In the genomic region with DNA sequence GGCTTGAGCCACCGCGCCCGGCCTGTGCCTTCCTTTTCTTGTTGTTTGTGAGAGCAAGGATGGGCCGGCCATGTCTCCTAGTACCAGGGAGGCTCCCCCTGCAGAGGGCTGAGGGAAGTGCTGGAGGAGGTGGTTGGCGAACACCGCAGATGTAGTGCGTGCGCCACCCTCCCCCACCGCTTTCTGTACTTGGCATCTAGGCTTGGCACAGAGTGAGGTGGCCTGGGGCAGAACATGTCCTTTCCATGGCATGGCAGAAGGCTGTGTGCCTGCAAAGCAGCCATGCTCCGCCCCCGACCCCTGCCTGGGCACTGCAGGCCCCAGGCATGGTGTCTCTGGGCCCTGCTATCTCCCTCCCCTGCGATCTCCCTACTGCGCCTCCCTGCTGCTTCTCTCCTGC, we compare ENCODE assay signal across 8 cellular contexts. TPM values are rescaled to one million over a fixed set of nuclear protein-coding genes. Genes with fewer than 3 reads are reported as not detected.
DNase-seq lines count a peak whose midpoint lies in the region; ATAC-seq, FAIRE-seq and TF ChIP-seq lines count a peak whose summit lies in the region.

No MANE protein-coding gene starts in this region.

- no peak overlapping the region for H2AK5ac ChIP-seq in mesendoderm (ENCODE audit: low read length)

- FAIRE-seq in small intestine (lab: Jason Lieb, UNC): no peak

- H4K8ac ChIP-seq in mesendoderm (ENCODE audit: low read depth, low read length): no peak overlapping the region

- DNase-seq in EH (ENCODE audit: low read depth) (peak; percentile 24), Kasumi-1 (lab: John Stamatoyannopoulos, UW) (peak; percentile 39 to 58), cardiac fibroblast (ENCODE audit: low read depth in 2 of 2) (no peak), mesendoderm (peak; percentile 67), pons (ENCODE audit: low spot score) (no peak), small intestine (no peak)

- H2BK120ac ChIP-seq in mesendoderm (ENCODE audit: low read depth, low read length): no peak overlapping the region

- no peak overlapping the region for H3K23ac ChIP-seq in mesendoderm (ENCODE audit: low read length)

- H3K18ac ChIP-seq in mesendoderm (ENCODE audit: low read length): no peak overlapping the region

- no peak overlapping the region for H4K5ac ChIP-seq in mesendoderm (ENCODE audit: low read length)

- no CpG with 5 or more reads among the region's 13 CpGs for WGBS in mesendoderm (ENCODE audit: extremely low coverage, insufficient coverage, low lambda C conversion rate)
- WGBS in small intestine, 3 donors: 72 to 81% (median 76%) methylated on average over 13 of the region's 13 CpGs

- no peaks in the 10 kb centered on the region for H3K9me3 ChIP-seq in small intestine (ENCODE audit: control insufficient read depth, low read depth)

- TF ChIP-seq CTCF in cardiac fibroblast (IDR thresholded peaks at IDR 0.05; ENCODE audit: low read depth, low read length): peak; percentile 36

- peaks cover 2% of the 10 kb centered on the region for H3K79me2 ChIP-seq in mesendoderm (ENCODE audit: control insufficient read depth, insufficient read depth, low read length)

- ATAC-seq in HG03442 (IDR thresholded peaks at IDR 0.05; ENCODE audit: unreplicated experiment) (no peak), GM18519 (IDR thresholded peaks at IDR 0.05; ENCODE audit: low FRiP score, unreplicated experiment) (no peak)

- no peak overlapping the region for H3K4ac ChIP-seq in mesendoderm (ENCODE audit: low read depth, low read length)

- H3K4me3 ChIP-seq in cardiac fibroblast (replicated peaks in 1 of 2; ENCODE audit: low read depth in 2 of 2, low read length in 2 of 2): no peak overlapping the region
- no peak overlapping the region for H3K4me3 ChIP-seq in mesendoderm (ENCODE audit: low read length)
- no peak overlapping the region for H3K4me3 ChIP-seq in small intestine (ENCODE audit: low read depth in 1 of 2, low read length in 2 of 2)

- H3K36me3 ChIP-seq in mesendoderm (ENCODE audit: control insufficient read depth, insufficient read depth, low read length) (no peaks in the 10 kb centered on the region), small intestine (ENCODE audit: control insufficient read depth in 2 of 2, insufficient read depth in 2 of 2, low read length in 2 of 2) (no peaks in the 10 kb centered on the region)

- H2BK15ac ChIP-seq in mesendoderm (replicated peaks; ENCODE audit: low read depth): no peak overlapping the region

- H3K4me2 ChIP-seq in mesendoderm (ENCODE audit: low read length): no peak overlapping the region

- H3K79me1 ChIP-seq in mesendoderm (ENCODE audit: low read length): peaks cover 13% of the 10 kb centered on the region

- no peak overlapping the region for H2BK5ac ChIP-seq in mesendoderm (ENCODE audit: low read length)

- H3K27ac ChIP-seq in mesendoderm (ENCODE audit: low read depth, low read length) (no peak overlapping the region), small intestine (ENCODE audit: low read depth in 1 of 2, low read length in 1 of 2) (no peak overlapping the region)

- no peaks in the 10 kb centered on the region for H3K27me3 ChIP-seq in mesendoderm (ENCODE audit: insufficient read depth, low read length, poor library complexity)
- H3K27me3 ChIP-seq in small intestine (ENCODE audit: control insufficient read depth in 2 of 2, insufficient read depth in 2 of 2, low read length in 2 of 2): peaks cover 3% of the 10 kb centered on the region in 2 donors

- no peak overlapping the region for H3K56ac ChIP-seq in mesendoderm (ENCODE audit: low read length)

- no peaks in the 10 kb centered on the region for H3K4me1 ChIP-seq in mesendoderm (ENCODE audit: control insufficient read depth, low read depth, low read length)
- H3K4me1 ChIP-seq in small intestine (ENCODE audit: control insufficient read depth in 2 of 2, insufficient read depth in 1 of 2, low read depth in 1 of 2, low read length in 1 of 2): no peaks in the 10 kb centered on the region

- H3K9ac ChIP-seq in mesendoderm (ENCODE audit: low read length): no peak overlapping the region

RNA-seq across cellular contexts. Expression of a gene that starts 30.7 kb away (rescaled TPM):
- 126 TPM for polyA plus RNA-seq in mesendoderm (2013, experiment 1 of 2)
- 125 TPM for polyA plus RNA-seq in mesendoderm (2013, experiment 2 of 2)
- polyA plus RNA-seq in small intestine: 1 to 10 TPM in 2 of 3 donors, under 1 TPM in 1; 0.89 to 3.0 (median 2.6) TPM

Comparison
In these comparisons a context has a peak if more than half of its experiments do, and no peak if none do; other contexts are left out.
1. DNase-seq: peak in EH (single experiment), Kasumi-1 (2 of 2) and mesendoderm (single experiment); none in cardiac fibroblast (0 of 2), pons (single experiment) and small intestine (single experiment).